ENCODE assay signal across 1 cellular context in the genomic region with DNA sequence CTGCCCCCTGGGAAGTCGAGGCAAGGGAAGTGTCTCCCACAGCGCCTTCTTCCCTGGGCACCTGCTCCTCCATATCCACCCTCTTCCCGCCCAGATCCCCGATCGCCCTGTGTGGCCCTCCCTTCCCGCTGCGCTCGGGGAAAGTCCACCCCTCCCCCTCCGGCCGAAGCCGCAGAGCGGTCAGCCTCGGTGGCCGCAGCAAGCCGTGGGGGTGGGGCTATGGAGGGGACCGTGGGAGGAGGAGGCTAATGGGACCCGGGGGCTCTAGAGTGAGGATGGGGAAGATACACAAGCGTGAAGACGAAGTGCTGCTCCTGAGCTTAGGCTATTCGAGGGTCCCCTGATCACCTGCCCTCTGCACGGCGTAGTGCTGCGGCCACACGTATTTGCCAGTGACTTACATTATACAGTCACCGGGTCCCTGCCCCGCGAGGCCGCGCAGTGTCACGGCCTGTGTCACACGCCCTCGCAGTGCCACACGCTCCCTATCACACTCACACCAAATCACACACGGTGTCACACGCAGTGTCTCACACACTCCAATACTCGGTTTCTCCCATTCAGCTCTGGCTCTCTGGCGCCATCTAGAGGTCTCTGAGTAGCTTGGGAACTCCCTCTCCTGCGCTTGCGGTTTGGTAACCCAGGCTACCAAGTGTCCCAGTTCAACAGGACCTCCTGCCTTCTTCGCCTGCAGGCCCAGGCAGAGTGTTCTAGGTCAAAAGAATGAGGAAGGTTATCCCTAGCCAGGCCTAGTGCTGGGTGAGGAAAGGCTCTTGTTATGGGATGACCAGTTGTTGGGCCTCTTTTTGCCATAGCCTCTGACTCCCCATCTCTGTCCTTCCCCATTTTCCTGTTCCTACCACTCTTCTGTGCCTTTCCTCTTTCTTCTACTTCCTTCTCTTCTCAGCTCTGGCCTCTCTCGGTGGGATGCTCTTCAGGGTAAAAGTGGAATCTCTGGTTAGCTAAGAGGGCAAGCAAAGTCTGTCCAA.
TF ChIP-seq lines count a peak whose summit lies in the region.

No MANE protein-coding gene starts in this region.

TF ChIP-seq in HepG2, 621 proteins besides CTCF, POLR2A, EP300 and RAD21 (continued from another document and continues in another):
- TF ChIP-seq, protein P1, sequence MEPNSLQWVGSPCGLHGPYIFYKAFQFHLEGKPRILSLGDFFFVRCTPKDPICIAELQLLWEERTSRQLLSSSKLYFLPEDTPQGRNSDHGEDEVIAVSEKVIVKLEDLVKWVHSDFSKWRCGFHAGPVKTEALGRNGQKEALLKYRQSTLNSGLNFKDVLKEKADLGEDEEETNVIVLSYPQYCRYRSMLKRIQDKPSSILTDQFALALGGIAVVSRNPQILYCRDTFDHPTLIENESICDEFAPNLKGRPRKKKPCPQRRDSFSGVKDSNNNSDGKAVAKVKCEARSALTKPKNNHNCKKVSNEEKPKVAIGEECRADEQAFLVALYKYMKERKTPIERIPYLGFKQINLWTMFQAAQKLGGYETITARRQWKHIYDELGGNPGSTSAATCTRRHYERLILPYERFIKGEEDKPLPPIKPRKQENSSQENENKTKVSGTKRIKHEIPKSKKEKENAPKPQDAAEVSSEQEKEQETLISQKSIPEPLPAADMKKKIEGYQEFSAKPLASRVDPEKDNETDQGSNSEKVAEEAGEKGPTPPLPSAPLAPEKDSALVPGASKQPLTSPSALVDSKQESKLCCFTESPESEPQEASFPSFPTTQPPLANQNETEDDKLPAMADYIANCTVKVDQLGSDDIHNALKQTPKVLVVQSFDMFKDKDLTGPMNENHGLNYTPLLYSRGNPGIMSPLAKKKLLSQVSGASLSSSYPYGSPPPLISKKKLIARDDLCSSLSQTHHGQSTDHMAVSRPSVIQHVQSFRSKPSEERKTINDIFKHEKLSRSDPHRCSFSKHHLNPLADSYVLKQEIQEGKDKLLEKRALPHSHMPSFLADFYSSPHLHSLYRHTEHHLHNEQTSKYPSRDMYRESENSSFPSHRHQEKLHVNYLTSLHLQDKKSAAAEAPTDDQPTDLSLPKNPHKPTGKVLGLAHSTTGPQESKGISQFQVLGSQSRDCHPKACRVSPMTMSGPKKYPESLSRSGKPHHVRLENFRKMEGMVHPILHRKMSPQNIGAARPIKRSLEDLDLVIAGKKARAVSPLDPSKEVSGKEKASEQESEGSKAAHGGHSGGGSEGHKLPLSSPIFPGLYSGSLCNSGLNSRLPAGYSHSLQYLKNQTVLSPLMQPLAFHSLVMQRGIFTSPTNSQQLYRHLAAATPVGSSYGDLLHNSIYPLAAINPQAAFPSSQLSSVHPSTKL (CRISPR knock-in tag; IDR thresholded peaks at IDR 0.05): no peak
- TF ChIP-seq BHLHE40 (IDR thresholded peaks at IDR 0.05; ENCODE audit: low read length) (no peak), ZNF768 (CRISPR knock-in tag; IDR thresholded peaks at IDR 0.05) (peak; percentile 38; the same call in 1 of the 2 replicates), PRPF4 (IDR thresholded peaks at IDR 0.05; ENCODE audit: low read depth, low read length, poor library complexity, severe bottlenecking) (peak; percentile 57), ZNF263 (CRISPR knock-in tag; IDR thresholded peaks at IDR 0.05) (no peak), ZNF777 (CRISPR knock-in tag; IDR thresholded peaks at IDR 0.05) (no peak), GABPB1 (CRISPR knock-in tag; IDR thresholded peaks at IDR 0.05) (0 out of 2 replicates have a peak, but pooled peaks have one; percentile 36), MTA3 (CRISPR knock-in tag; IDR thresholded peaks at IDR 0.05) (no peak), SRSF9 (IDR thresholded peaks at IDR 0.05; ENCODE audit: borderline replicate concordance, insufficient read depth, low read depth, low read length, poor library complexity, severe bottlenecking) (no peak), GZF1 (CRISPR knock-in tag; IDR thresholded peaks at IDR 0.05) (no peak), KDM2A (CRISPR knock-in tag; IDR thresholded peaks at IDR 0.05; ENCODE audit: borderline replicate concordance, low read depth) (peak; percentile 60; the same call in 1 of the 2 replicates), MXD4 (CRISPR knock-in tag; IDR thresholded peaks at IDR 0.05) (peak; percentile 53; the same call in 1 of the 2 replicates), CBFB (CRISPR knock-in tag; IDR thresholded peaks at IDR 0.05) (0 out of 2 replicates have a peak, but pooled peaks have one; percentile 50), KLF16 (CRISPR knock-in tag; IDR thresholded peaks at IDR 0.05) (0 out of 4 replicates have a peak, but pooled peaks of 1 of the 2 experiments have one; percentile 43), SNRNP70 (IDR thresholded peaks at IDR 0.05; ENCODE audit: low read depth, low read length) (no peak)
- TF ChIP-seq, protein P2, sequence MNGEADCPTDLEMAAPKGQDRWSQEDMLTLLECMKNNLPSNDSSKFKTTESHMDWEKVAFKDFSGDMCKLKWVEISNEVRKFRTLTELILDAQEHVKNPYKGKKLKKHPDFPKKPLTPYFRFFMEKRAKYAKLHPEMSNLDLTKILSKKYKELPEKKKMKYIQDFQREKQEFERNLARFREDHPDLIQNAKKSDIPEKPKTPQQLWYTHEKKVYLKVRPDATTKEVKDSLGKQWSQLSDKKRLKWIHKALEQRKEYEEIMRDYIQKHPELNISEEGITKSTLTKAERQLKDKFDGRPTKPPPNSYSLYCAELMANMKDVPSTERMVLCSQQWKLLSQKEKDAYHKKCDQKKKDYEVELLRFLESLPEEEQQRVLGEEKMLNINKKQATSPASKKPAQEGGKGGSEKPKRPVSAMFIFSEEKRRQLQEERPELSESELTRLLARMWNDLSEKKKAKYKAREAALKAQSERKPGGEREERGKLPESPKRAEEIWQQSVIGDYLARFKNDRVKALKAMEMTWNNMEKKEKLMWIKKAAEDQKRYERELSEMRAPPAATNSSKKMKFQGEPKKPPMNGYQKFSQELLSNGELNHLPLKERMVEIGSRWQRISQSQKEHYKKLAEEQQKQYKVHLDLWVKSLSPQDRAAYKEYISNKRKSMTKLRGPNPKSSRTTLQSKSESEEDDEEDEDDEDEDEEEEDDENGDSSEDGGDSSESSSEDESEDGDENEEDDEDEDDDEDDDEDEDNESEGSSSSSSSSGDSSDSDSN (CRISPR knock-in tag; IDR thresholded peaks at IDR 0.05): peak; percentile 26; the same call in 1 of the 2 replicates
- TF ChIP-seq, protein P3, sequence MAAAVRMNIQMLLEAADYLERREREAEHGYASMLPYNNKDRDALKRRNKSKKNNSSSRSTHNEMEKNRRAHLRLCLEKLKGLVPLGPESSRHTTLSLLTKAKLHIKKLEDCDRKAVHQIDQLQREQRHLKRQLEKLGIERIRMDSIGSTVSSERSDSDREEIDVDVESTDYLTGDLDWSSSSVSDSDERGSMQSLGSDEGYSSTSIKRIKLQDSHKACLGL (CRISPR knock-in tag; IDR thresholded peaks at IDR 0.05): no peak
- TF ChIP-seq, protein P4, sequence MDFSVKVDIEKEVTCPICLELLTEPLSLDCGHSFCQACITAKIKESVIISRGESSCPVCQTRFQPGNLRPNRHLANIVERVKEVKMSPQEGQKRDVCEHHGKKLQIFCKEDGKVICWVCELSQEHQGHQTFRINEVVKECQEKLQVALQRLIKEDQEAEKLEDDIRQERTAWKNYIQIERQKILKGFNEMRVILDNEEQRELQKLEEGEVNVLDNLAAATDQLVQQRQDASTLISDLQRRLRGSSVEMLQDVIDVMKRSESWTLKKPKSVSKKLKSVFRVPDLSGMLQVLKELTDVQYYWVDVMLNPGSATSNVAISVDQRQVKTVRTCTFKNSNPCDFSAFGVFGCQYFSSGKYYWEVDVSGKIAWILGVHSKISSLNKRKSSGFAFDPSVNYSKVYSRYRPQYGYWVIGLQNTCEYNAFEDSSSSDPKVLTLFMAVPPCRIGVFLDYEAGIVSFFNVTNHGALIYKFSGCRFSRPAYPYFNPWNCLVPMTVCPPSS (IDR thresholded peaks at IDR 0.05): no peak
- TF ChIP-seq, protein P5, sequence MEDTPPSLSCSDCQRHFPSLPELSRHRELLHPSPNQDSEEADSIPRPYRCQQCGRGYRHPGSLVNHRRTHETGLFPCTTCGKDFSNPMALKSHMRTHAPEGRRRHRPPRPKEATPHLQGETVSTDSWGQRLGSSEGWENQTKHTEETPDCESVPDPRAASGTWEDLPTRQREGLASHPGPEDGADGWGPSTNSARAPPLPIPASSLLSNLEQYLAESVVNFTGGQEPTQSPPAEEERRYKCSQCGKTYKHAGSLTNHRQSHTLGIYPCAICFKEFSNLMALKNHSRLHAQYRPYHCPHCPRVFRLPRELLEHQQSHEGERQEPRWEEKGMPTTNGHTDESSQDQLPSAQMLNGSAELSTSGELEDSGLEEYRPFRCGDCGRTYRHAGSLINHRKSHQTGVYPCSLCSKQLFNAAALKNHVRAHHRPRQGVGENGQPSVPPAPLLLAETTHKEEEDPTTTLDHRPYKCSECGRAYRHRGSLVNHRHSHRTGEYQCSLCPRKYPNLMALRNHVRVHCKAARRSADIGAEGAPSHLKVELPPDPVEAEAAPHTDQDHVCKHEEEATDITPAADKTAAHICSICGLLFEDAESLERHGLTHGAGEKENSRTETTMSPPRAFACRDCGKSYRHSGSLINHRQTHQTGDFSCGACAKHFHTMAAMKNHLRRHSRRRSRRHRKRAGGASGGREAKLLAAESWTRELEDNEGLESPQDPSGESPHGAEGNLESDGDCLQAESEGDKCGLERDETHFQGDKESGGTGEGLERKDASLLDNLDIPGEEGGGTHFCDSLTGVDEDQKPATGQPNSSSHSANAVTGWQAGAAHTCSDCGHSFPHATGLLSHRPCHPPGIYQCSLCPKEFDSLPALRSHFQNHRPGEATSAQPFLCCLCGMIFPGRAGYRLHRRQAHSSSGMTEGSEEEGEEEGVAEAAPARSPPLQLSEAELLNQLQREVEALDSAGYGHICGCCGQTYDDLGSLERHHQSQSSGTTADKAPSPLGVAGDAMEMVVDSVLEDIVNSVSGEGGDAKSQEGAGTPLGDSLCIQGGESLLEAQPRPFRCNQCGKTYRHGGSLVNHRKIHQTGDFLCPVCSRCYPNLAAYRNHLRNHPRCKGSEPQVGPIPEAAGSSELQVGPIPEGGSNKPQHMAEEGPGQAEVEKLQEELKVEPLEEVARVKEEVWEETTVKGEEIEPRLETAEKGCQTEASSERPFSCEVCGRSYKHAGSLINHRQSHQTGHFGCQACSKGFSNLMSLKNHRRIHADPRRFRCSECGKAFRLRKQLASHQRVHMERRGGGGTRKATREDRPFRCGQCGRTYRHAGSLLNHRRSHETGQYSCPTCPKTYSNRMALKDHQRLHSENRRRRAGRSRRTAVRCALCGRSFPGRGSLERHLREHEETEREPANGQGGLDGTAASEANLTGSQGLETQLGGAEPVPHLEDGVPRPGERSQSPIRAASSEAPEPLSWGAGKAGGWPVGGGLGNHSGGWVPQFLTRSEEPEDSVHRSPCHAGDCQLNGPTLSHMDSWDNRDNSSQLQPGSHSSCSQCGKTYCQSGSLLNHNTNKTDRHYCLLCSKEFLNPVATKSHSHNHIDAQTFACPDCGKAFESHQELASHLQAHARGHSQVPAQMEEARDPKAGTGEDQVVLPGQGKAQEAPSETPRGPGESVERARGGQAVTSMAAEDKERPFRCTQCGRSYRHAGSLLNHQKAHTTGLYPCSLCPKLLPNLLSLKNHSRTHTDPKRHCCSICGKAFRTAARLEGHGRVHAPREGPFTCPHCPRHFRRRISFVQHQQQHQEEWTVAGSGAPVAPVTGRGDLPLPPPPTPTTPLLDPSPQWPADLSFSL (CRISPR knock-in tag; IDR thresholded peaks at IDR 0.05): peak; percentile 88
- TF ChIP-seq, protein P6, sequence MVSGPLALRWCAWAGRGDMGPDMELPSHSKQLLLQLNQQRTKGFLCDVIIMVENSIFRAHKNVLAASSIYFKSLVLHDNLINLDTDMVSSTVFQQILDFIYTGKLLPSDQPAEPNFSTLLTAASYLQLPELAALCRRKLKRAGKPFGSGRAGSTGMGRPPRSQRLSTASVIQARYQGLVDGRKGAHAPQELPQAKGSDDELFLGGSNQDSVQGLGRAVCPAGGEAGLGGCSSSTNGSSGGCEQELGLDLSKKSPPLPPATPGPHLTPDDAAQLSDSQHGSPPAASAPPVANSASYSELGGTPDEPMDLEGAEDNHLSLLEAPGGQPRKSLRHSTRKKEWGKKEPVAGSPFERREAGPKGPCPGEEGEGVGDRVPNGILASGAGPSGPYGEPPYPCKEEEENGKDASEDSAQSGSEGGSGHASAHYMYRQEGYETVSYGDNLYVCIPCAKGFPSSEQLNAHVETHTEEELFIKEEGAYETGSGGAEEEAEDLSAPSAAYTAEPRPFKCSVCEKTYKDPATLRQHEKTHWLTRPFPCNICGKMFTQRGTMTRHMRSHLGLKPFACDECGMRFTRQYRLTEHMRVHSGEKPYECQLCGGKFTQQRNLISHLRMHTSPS (CRISPR knock-in tag; IDR thresholded peaks at IDR 0.05; ENCODE audit: low read depth): 0 out of 2 replicates have a peak, but pooled peaks have one; percentile 26
- TF ChIP-seq, protein P7, sequence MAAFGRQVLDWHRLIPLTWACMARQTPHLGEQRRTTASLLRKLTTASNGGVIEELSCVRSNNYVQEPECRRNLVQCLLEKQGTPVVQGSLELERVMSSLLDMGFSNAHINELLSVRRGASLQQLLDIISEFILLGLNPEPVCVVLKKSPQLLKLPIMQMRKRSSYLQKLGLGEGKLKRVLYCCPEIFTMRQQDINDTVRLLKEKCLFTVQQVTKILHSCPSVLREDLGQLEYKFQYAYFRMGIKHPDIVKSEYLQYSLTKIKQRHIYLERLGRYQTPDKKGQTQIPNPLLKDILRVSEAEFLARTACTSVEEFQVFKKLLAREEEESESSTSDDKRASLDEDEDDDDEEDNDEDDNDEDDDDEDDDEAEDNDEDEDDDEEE (CRISPR knock-in tag; IDR thresholded peaks at IDR 0.05): peak; percentile 92
- TF ChIP-seq, protein P8, sequence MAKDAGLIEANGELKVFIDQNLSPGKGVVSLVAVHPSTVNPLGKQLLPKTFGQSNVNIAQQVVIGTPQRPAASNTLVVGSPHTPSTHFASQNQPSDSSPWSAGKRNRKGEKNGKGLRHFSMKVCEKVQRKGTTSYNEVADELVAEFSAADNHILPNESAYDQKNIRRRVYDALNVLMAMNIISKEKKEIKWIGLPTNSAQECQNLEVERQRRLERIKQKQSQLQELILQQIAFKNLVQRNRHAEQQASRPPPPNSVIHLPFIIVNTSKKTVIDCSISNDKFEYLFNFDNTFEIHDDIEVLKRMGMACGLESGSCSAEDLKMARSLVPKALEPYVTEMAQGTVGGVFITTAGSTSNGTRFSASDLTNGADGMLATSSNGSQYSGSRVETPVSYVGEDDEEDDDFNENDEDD (CRISPR knock-in tag; IDR thresholded peaks at IDR 0.05; ENCODE audit: borderline replicate concordance): 0 out of 2 replicates have a peak, but pooled peaks have one; percentile 11
- TF ChIP-seq, protein P9, sequence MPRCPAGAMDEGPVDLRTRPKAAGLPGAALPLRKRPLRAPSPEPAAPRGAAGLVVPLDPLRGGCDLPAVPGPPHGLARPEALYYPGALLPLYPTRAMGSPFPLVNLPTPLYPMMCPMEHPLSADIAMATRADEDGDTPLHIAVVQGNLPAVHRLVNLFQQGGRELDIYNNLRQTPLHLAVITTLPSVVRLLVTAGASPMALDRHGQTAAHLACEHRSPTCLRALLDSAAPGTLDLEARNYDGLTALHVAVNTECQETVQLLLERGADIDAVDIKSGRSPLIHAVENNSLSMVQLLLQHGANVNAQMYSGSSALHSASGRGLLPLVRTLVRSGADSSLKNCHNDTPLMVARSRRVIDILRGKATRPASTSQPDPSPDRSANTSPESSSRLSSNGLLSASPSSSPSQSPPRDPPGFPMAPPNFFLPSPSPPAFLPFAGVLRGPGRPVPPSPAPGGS (CRISPR knock-in tag; IDR thresholded peaks at IDR 0.05): 0 out of 2 replicates have a peak, but pooled peaks have one; percentile 47
